ENCODE assay signal across 8 cellular contexts in the genomic region with DNA sequence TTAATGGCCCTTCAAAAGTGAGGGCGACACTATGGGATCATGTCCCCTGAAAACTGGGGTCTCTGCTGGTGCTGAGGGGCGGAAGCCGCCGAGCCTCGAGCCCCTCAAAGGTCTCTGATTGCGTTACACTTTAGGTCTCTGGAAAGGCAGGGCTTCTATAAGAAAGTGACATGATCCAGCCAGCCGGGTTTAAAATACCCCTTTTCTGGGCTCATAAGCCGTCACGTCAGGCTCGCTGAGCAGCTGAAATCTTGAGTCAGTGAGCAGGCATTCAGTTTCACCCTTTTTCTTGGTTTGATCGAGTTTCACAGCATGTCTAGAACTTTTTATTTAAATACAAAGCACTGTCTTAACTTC. TPM values are rescaled to one million over a fixed set of nuclear protein-coding genes. Genes with fewer than 3 reads are reported as not detected.
DNase-seq lines count a peak whose midpoint lies in the region; ATAC-seq, FAIRE-seq and TF ChIP-seq lines count a peak whose summit lies in the region.

No MANE protein-coding gene starts in this region.

- no peak for FAIRE-seq in bronchial epithelial cell (lab: Jason Lieb, UNC)

- no peak overlapping the region for H2BK15ac ChIP-seq in neuronal stem cell (ENCODE audit: low read length)

- no peak overlapping the region for H3K4ac ChIP-seq in neuronal stem cell (ENCODE audit: low read length)

- H4K8ac ChIP-seq in neuronal stem cell (ENCODE audit: low read depth, low read length), result no peak overlapping the region

- H3K23ac ChIP-seq in neuronal stem cell (ENCODE audit: low read depth, low read length, poor library complexity), result no peak overlapping the region

- H3K9ac ChIP-seq in neuronal stem cell (ENCODE audit: low read depth, low read length, poor library complexity), result peak overlapping the region; percentile 22

- no peak for TF ChIP-seq CTCF in bronchial epithelial cell (IDR thresholded peaks at IDR 0.05; ENCODE audit: insufficient read depth, low read length, severe bottlenecking)

- H3K4me3 ChIP-seq in bronchial epithelial cell (ENCODE audit: low read depth, low read length), result no peak overlapping the region
- H3K4me3 ChIP-seq in neuronal stem cell (ENCODE audit: low read length in 2 of 2), result peak overlapping the region; percentile 65 to 81

- H2AFZ ChIP-seq in neuronal stem cell (ENCODE audit: low read length), result peak overlapping the region; percentile 80

- H3K27me3 ChIP-seq in bronchial epithelial cell (ENCODE audit: control insufficient read depth, insufficient read depth, low read length) (no peaks in the 10 kb centered on the region), neuronal stem cell (ENCODE audit: control insufficient read depth in 3 of 3, insufficient read depth in 3 of 3, low read depth in 1 of 3, low read length in 3 of 3) (no peaks in the 10 kb centered on the region)

- WGBS in neuronal stem cell (ENCODE audit: extremely low coverage in 2 of 2, insufficient read length in 2 of 2, insufficient replicate concordance in 1 of 2), 2 donors, result no CpG with 5 or more reads among the region's 11 CpGs

- H3K4me1 ChIP-seq in neuronal stem cell (ENCODE audit: control insufficient read depth in 2 of 2, insufficient read depth in 1 of 2, low read depth in 1 of 2, low read length in 2 of 2), result peaks cover 4 to 11% of the 10 kb centered on the region in 2 donors

- peak; percentile 27 for DNase-seq in NCI-H146 (lab: John Stamatoyannopoulos, UW)
- no peak for DNase-seq in NCI-H146 treated with DMSO at 0.1 percent for 48 hours (lab: John Stamatoyannopoulos, UW; ENCODE audit: unreplicated experiment)
- peak; percentile 79 for DNase-seq in NAMALWA (ENCODE audit: low spot score)
- DNase-seq in bronchial epithelial cell (ENCODE audit: low read depth), result peak; percentile 28
- no peak for DNase-seq in neuronal stem cell (ENCODE audit: low spot score)
- no peak for DNase-seq in KBM-7

- peaks cover 2% of the 10 kb centered on the region for H3K79me1 ChIP-seq in neuronal stem cell (ENCODE audit: low read depth, low read length)

- H2BK12ac ChIP-seq in neuronal stem cell (ENCODE audit: low read length), result no peak overlapping the region

- H3K36me3 ChIP-seq in bronchial epithelial cell (ENCODE audit: control insufficient read depth, insufficient read depth, low read length), result no peaks in the 10 kb centered on the region
- peaks cover 4 to 26% of the 10 kb centered on the region in 2 donors for H3K36me3 ChIP-seq in neuronal stem cell (replicated peaks in 1 of 2; ENCODE audit: control insufficient read depth in 2 of 2, insufficient read depth in 2 of 2, low read length in 2 of 2)

- H3K14ac ChIP-seq in neuronal stem cell (ENCODE audit: low read length), result no peak overlapping the region

- no peak overlapping the region for H2BK5ac ChIP-seq in neuronal stem cell (ENCODE audit: low read length)

- peak overlapping the region; percentile 58 for H3K4me2 ChIP-seq in neuronal stem cell (ENCODE audit: insufficient read depth, low read length, poor library complexity, severe bottlenecking)

- no peak overlapping the region for H2BK120ac ChIP-seq in neuronal stem cell (ENCODE audit: low read depth, low read length)

- no peak overlapping the region for H3K18ac ChIP-seq in neuronal stem cell (ENCODE audit: low read length)

- H4K91ac ChIP-seq in neuronal stem cell (ENCODE audit: low read depth, low read length, poor library complexity), result no peak overlapping the region

- in situ Hi-C loops in KBM-7 (cut with MboI; ENCODE audit: low pct_unique_long_range_greater_than_20kb, low sequenced_read_pairs), result no loop called here

- no peak for ATAC-seq in HG03469 (IDR thresholded peaks at IDR 0.05; ENCODE audit: unreplicated experiment)
- ATAC-seq in esophagus mucosa, result no peak

- no peaks in the 10 kb centered on the region for H3K9me3 ChIP-seq in neuronal stem cell (replicated peaks in 1 of 2; ENCODE audit: control insufficient read depth in 2 of 2, insufficient read depth in 1 of 2, low read depth in 1 of 2, low read length in 2 of 2)

- no peak overlapping the region for H2AK5ac ChIP-seq in neuronal stem cell (ENCODE audit: low read depth, low read length)

- peak overlapping the region; percentile 85 for H3K27ac ChIP-seq in neuronal stem cell (replicated peaks; ENCODE audit: low read length)

RNA-seq across cellular contexts. Expression of gene HMGB1, which starts 0.6 kb away (rescaled TPM):
- 72.4 and 145 TPM in 2 replicates for total RNA-seq in bronchial epithelial cell
- polyA plus RNA-seq in neuronal stem cell (2013, experiment 1 of 2), result 792 TPM
- polyA plus RNA-seq in neuronal stem cell (2013, experiment 2 of 2), result 805 TPM
- total RNA-seq in esophagus mucosa, result 271 TPM

RNA-seq across cellular contexts. Expression of gene UBE2L5, which starts 44.0 kb away (rescaled TPM):
- total RNA-seq in bronchial epithelial cell (not detected in 2 replicates), esophagus mucosa (not detected)
- not detected for polyA plus RNA-seq in neuronal stem cell (2013, experiment 1 of 2)
- polyA plus RNA-seq in neuronal stem cell (2013, experiment 2 of 2), result 0.24 TPM

Comparison
In these comparisons a context has a peak if more than half of its experiments do, and no peak if none do; other contexts are left out.
1. DNase-seq: peak in NCI-H146 (single experiment), NAMALWA (single experiment) and bronchial epithelial cell (single experiment); none in NCI-H146 treated with DMSO at 0.1 percent for 48 hours (single experiment), neuronal stem cell (single experiment) and KBM-7 (single experiment).